ENCODE assay signal across 23 cellular contexts in genomic region chr10:111209666-111210065, GRCh38.
DNase-seq lines count a peak whose midpoint lies in the region; ATAC-seq and TF ChIP-seq lines count a peak whose summit lies in the region.
"Had no signal": no experiment of that assay in that cellular context is flagged by ENCODE, and none has a peak within 500 bp of the region (broad histone marks: within the 10 kb centered on the region; RNA-seq: fewer than 3 reads in every experiment).

No MANE protein-coding gene starts in this region.

- ATAC-seq in lower lobe of right lung (no peak), GM21825 (IDR thresholded peaks at IDR 0.05; ENCODE audit: unreplicated experiment) (no peak)
- no peak for ATAC-seq in activated CD8-positive, alpha-beta T cell treated with anti-CD3 and anti-CD28 coated beads for 36 hours
- ATAC-seq: GM12878, Panc1 had no signal

- TF ChIP-seq CTCF in lower lobe of right lung (IDR thresholded peaks at IDR 0.05): no peak
- TF ChIP-seq CTCF in activated CD8-positive, alpha-beta T cell treated with anti-CD3 and anti-CD28 coated beads for 36 hours (IDR thresholded peaks at IDR 0.05): no peak

- no peaks in the 10 kb centered on the region for H3K4me1 ChIP-seq in lower lobe of right lung

- CTCF ChIA-PET in activated CD8-positive, alpha-beta T cell treated with anti-CD3 and anti-CD28 coated beads for 36 hours (lab: Charles Lee): interaction anchor here (0.9 to 1.5 kb wide), 2 partner anchors 134 to 148 kb away, joined by 4 to 6 read pairs; no protein-coding TSS in a partner anchor

- H3K4me1 Mint-ChIP-seq in activated CD8-positive, alpha-beta T cell treated with anti-CD3 and anti-CD28 coated beads for 36 hours (ENCODE audit: low read depth): no peaks in the 10 kb centered on the region
- H3K4me1 Mint-ChIP-seq: B cell; CD4-positive, CD25-positive, alpha-beta regulatory T cell had no signal

- H3K4me3 ChIP-seq in MG63 (no peak overlapping the region), lower lobe of right lung (no peak overlapping the region)
- H3K4me3 ChIP-seq: GM12878, SJCRH30 had no signal

- peaks cover under 1% of the 10 kb centered on the region for H3K9me3 Mint-ChIP-seq in activated CD8-positive, alpha-beta T cell treated with anti-CD3 and anti-CD28 coated beads for 36 hours

- no peak overlapping the region for H3K27ac Mint-ChIP-seq in activated CD8-positive, alpha-beta T cell treated with anti-CD3 and anti-CD28 coated beads for 36 hours
- H3K27ac Mint-ChIP-seq: B cell had no signal

- DNase-seq in AG20443 (ENCODE audit: low spot score) (peak; percentile 30), EL (peak; percentile 65), MG63 (peak; percentile 24), cerebellar cortex (ENCODE audit: low spot score) (peak; percentile 6), lower lobe of right lung (no peak), COR-L47 (lab: John Stamatoyannopoulos, UW) (no peak)
- no peak for DNase-seq in activated CD8-positive, alpha-beta T cell treated with anti-CD3 and anti-CD28 coated beads for 36 hours
- DNase-seq: ACHN; CD4-positive, CD25-positive, alpha-beta regulatory T cell; DMS79; GDM1; KG1; MV-4-11; NCI-H187 treated with DMSO at 0.1 percent for 48 hours; NCI-H345; NCI-H526 treated with DMSO at 0.1 percent for 48 hours; SJCRH30; SW 1271; T-helper 2 cell had no signal

- H3K9me3 ChIP-seq in MG63 (no peaks in the 10 kb centered on the region; the same call in none of the 2 replicates), lower lobe of right lung (no peaks in the 10 kb centered on the region)
- H3K9me3 ChIP-seq: SJCRH30 had no signal

- H3K4me3 Mint-ChIP-seq in activated CD8-positive, alpha-beta T cell treated with anti-CD3 and anti-CD28 coated beads for 36 hours: no peak overlapping the region
- H3K4me3 Mint-ChIP-seq: B cell; CD4-positive, CD25-positive, alpha-beta regulatory T cell had no signal

- intact Hi-C loops in lower lobe of right lung (cut with DNase I): no loop called here
- intact Hi-C loops in activated CD8-positive, alpha-beta T cell treated with anti-CD3 and anti-CD28 coated beads for 36 hours (cut with micrococcal nuclease): loop anchor here (10.0 kb wide), 1 partner anchor 135 kb away; the partner anchor contains the start of gene ADRA2A

- POLR2A ChIA-PET in activated CD8-positive, alpha-beta T cell treated with anti-CD3 and anti-CD28 coated beads for 36 hours (lab: Charles Lee): no interaction called here

- H3K27me3 ChIP-seq in MG63 (no peaks in the 10 kb centered on the region), lower lobe of right lung (ENCODE audit: low read depth) (no peaks in the 10 kb centered on the region)
- H3K27me3 ChIP-seq: SJCRH30 had no signal

- no peaks in the 10 kb centered on the region for H3K27me3 Mint-ChIP-seq in activated CD8-positive, alpha-beta T cell treated with anti-CD3 and anti-CD28 coated beads for 36 hours

- H3K36me3 Mint-ChIP-seq in activated CD8-positive, alpha-beta T cell treated with anti-CD3 and anti-CD28 coated beads for 36 hours (ENCODE audit: low read depth): no peaks in the 10 kb centered on the region
- H3K36me3 Mint-ChIP-seq: CD4-positive, CD25-positive, alpha-beta regulatory T cell had no signal

- H3K27ac ChIP-seq in lower lobe of right lung: no peak overlapping the region
- H3K27ac ChIP-seq: SJCRH30 had no signal

- H3K36me3 ChIP-seq in MG63 (no peaks in the 10 kb centered on the region), lower lobe of right lung (no peaks in the 10 kb centered on the region)
- H3K36me3 ChIP-seq: SJCRH30 had no signal

Comparison
In these comparisons a context has a peak if more than half of its experiments do, and no peak if none do; other contexts are left out.
1. DNase-seq: peak in AG20443 (single experiment), EL (single experiment), MG63 (single experiment) and cerebellar cortex (single experiment); none in lower lobe of right lung (single experiment), activated CD8-positive, alpha-beta T cell treated with anti-CD3 and anti-CD28 coated beads for 36 hours (single experiment) and COR-L47 (single experiment).